In genomic region chr7:75010036-75010435, GRCh38 we compare ENCODE assay signal across 19 cellular contexts.
"Had no signal": no experiment of that assay in that cellular context is flagged by ENCODE, and none has a peak within 500 bp of the region (broad histone marks: within the 10 kb centered on the region; RNA-seq: fewer than 3 reads in every experiment).

No MANE protein-coding gene starts in this region.

- H3K36me3 ChIP-seq: ascending aorta, breast epithelium, thyroid gland, vagina had no signal

- H3K9me3 ChIP-seq: ascending aorta, breast epithelium, gastrocnemius medialis, left lung, thyroid gland, vagina had no signal

- H3K27me3 ChIP-seq: ascending aorta, breast epithelium, gastrocnemius medialis, left lung, thyroid gland, vagina had no signal

- H3K4me3 ChIP-seq: ascending aorta, breast epithelium, gastrocnemius medialis, left lung, thyroid gland, vagina had no signal

- DNase-seq: activated CD4-positive, alpha-beta memory T cell treated with anti-CD3 and anti-CD28 coated beads, Interleukin-2, amount 10 ng/mL, durations not matched to agents 7 days and 5 days; activated CD4-positive, alpha-beta T cell treated with anti-CD3 and anti-CD28 coated beads for 4 hours; activated naive CD4-positive, alpha-beta T cell treated with anti-CD3 and anti-CD28 coated beads, Interleukin-2, amount 10 ng/mL, durations not matched to agents 7 days and 5 days; activated T-cell treated with anti-CD3 and anti-CD28 coated beads, Interleukin-2, amount 50 U/mL, for 24 hours; dermis blood vessel endothelial cell; effector memory CD8-positive, alpha-beta T cell; gastrocnemius medialis; left lung; mammary epithelial cell; naive B cell; retina; stimulated activated CD4-positive, alpha-beta T cell treated with anti-CD3 and anti-CD28 coated beads, Interleukin-12 subunit alpha, Interleukin-12 subunit beta, amount 100 ng/mL, for 4 hours; stimulated activated CD4-positive, alpha-beta T cell treated with anti-CD3 and anti-CD28 coated beads, Interleukin-2, amount 100 ng/mL, for 24 hours; T1000; thyroid gland had no signal

- H3K4me1 Mint-ChIP-seq: activated CD4-positive, alpha-beta memory T cell treated with anti-CD3 and anti-CD28 coated beads, Interleukin-2, amount 10 ng/mL, durations not matched to agents 7 days and 5 days; activated naive CD4-positive, alpha-beta T cell treated with anti-CD3 and anti-CD28 coated beads, Interleukin-2, amount 10 ng/mL, durations not matched to agents 7 days and 5 days; stimulated activated effector memory CD8-positive, alpha-beta T cell treated with anti-CD3 and anti-CD28 coated beads, Interleukin-12 subunit alpha, Interleukin-12 subunit beta, amount 100 ng/mL, for 72 hours had no signal

- H3K36me3 Mint-ChIP-seq: activated naive CD4-positive, alpha-beta T cell treated with anti-CD3 and anti-CD28 coated beads, Interleukin-2, amount 10 ng/mL, durations not matched to agents 7 days and 5 days; naive B cell had no signal

- H3K27ac Mint-ChIP-seq: activated CD4-positive, alpha-beta memory T cell treated with anti-CD3 and anti-CD28 coated beads, Interleukin-2, amount 10 ng/mL, durations not matched to agents 7 days and 5 days; activated naive CD4-positive, alpha-beta T cell treated with anti-CD3 and anti-CD28 coated beads, Interleukin-2, amount 10 ng/mL, durations not matched to agents 7 days and 5 days; activated T-cell treated with anti-CD3 and anti-CD28 coated beads, Interleukin-2, amount 50 U/mL, for 24 hours; stimulated activated effector memory CD8-positive, alpha-beta T cell treated with anti-CD3 and anti-CD28 coated beads, Interleukin-12 subunit alpha, Interleukin-12 subunit beta, amount 100 ng/mL, for 72 hours had no signal

- H3K4me3 Mint-ChIP-seq: activated CD4-positive, alpha-beta memory T cell treated with anti-CD3 and anti-CD28 coated beads, Interleukin-2, amount 10 ng/mL, durations not matched to agents 7 days and 5 days; activated naive CD4-positive, alpha-beta T cell treated with anti-CD3 and anti-CD28 coated beads, Interleukin-2, amount 10 ng/mL, durations not matched to agents 7 days and 5 days; activated T-cell treated with anti-CD3 and anti-CD28 coated beads, Interleukin-2, amount 50 U/mL, for 24 hours; effector memory CD8-positive, alpha-beta T cell; stimulated activated effector memory CD8-positive, alpha-beta T cell treated with anti-CD3 and anti-CD28 coated beads, Interleukin-12 subunit alpha, Interleukin-12 subunit beta, amount 100 ng/mL, for 72 hours had no signal

- H3K27me3 Mint-ChIP-seq: activated CD4-positive, alpha-beta memory T cell treated with anti-CD3 and anti-CD28 coated beads, Interleukin-2, amount 10 ng/mL, durations not matched to agents 7 days and 5 days; activated naive CD4-positive, alpha-beta T cell treated with anti-CD3 and anti-CD28 coated beads, Interleukin-2, amount 10 ng/mL, durations not matched to agents 7 days and 5 days; activated T-cell treated with anti-CD3 and anti-CD28 coated beads, Interleukin-2, amount 50 U/mL, for 24 hours; effector memory CD8-positive, alpha-beta T cell; naive B cell had no signal

- H3K9me3 Mint-ChIP-seq: activated CD4-positive, alpha-beta memory T cell treated with anti-CD3 and anti-CD28 coated beads, Interleukin-2, amount 10 ng/mL, durations not matched to agents 7 days and 5 days; activated naive CD4-positive, alpha-beta T cell treated with anti-CD3 and anti-CD28 coated beads, Interleukin-2, amount 10 ng/mL, durations not matched to agents 7 days and 5 days; activated T-cell treated with anti-CD3 and anti-CD28 coated beads, Interleukin-2, amount 50 U/mL, for 24 hours; effector memory CD8-positive, alpha-beta T cell; naive B cell; stimulated activated effector memory CD8-positive, alpha-beta T cell treated with anti-CD3 and anti-CD28 coated beads, Interleukin-12 subunit alpha, Interleukin-12 subunit beta, amount 100 ng/mL, for 72 hours had no signal

- H3K4me1 ChIP-seq: ascending aorta, breast epithelium, left lung, thyroid gland had no signal

- H3K27ac ChIP-seq: ascending aorta, breast epithelium, left lung, thyroid gland, vagina had no signal
